In the genomic region with DNA sequence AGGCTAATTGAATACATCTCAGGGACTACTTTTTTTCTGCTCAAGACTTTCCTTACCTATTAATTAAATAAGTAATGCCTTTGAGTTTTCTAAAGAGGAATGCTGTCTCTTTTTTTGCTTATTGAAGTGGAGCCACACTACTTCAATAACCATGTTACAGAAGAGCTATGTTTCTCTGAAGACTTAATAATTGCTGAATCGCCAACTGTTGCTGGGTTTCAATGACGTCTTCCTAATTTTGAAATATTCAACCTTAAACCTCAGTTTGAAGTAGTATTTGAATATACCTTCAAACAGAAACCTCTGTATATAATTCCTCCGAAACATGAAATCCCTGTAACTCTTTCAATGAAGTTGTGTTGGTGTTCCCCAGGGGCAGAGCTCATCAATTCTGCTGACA, we compare ENCODE assay signal across 25 cellular contexts. TPM values are rescaled to one million over a fixed set of nuclear protein-coding genes. Genes with fewer than 3 reads are reported as not detected.
DNase-seq lines count a peak whose midpoint lies in the region; TF ChIP-seq lines count a peak whose summit lies in the region.
"Had no signal": no experiment of that assay in that cellular context is flagged by ENCODE, and none has a peak within 500 bp of the region (broad histone marks: within the 10 kb centered on the region; RNA-seq: fewer than 3 reads in every experiment).

No MANE protein-coding gene starts in this region.

- H3K27me3 ChIP-seq in MM.1S (replicated peaks; ENCODE audit: insufficient read depth, low read length): no peaks in the 10 kb centered on the region
- H3K27me3 ChIP-seq: BE2C, BLaER1 had no signal

- no peaks in the 10 kb centered on the region for H3K27me3 Mint-ChIP-seq in neural crest cell (ENCODE audit: low read depth)
- H3K27me3 Mint-ChIP-seq: CD4-positive, alpha-beta memory T cell; CD4-positive, CD25-positive, alpha-beta regulatory T cell; CD8-positive, alpha-beta memory T cell had no signal

- H3K9ac ChIP-seq in MM.1S (ENCODE audit: low read length): no peak overlapping the region
- H3K9ac ChIP-seq: BLaER1 had no signal

- TF ChIP-seq CTCF in MM.1S (IDR thresholded peaks at IDR 0.05; ENCODE audit: low read length) (no peak), neural crest cell (conservative IDR thresholded peaks at IDR 0.05) (no peak), GM13976 (IDR thresholded peaks at IDR 0.05; ENCODE audit: borderline replicate concordance, control extremely low read depth, extremely low read depth, insufficient read depth, missing control alignments) (no peak)

- no peak overlapping the region for H3K4me3 Mint-ChIP-seq in neural crest cell
- H3K4me3 Mint-ChIP-seq: CD14-positive monocyte; CD4-positive, alpha-beta memory T cell; CD4-positive, CD25-positive, alpha-beta regulatory T cell; CD8-positive, alpha-beta memory T cell had no signal

- no peaks in the 10 kb centered on the region for H3K9me3 ChIP-seq in MM.1S (replicated peaks; ENCODE audit: insufficient read depth, low read length)
- H3K9me3 ChIP-seq: BE2C, BLaER1 had no signal

- H3K27ac Mint-ChIP-seq in neural crest cell (ENCODE audit: unreplicated experiment): peak overlapping the region; percentile 54
- H3K27ac Mint-ChIP-seq: CD14-positive monocyte; CD4-positive, alpha-beta memory T cell; CD4-positive, CD25-positive, alpha-beta regulatory T cell; CD8-positive, alpha-beta memory T cell had no signal

- no peak overlapping the region for H2AFZ ChIP-seq in MM.1S (ENCODE audit: low read length)

- H3K4me3 ChIP-seq in MM.1S (ENCODE audit: low read length): no peak overlapping the region
- H3K4me3 ChIP-seq: BLaER1, GM12878 had no signal

- H3K4me1 Mint-ChIP-seq in neural crest cell: peaks cover 7% of the 10 kb centered on the region
- H3K4me1 Mint-ChIP-seq: CD14-positive monocyte; CD4-positive, alpha-beta memory T cell; CD4-positive, CD25-positive, alpha-beta regulatory T cell; CD8-positive, alpha-beta memory T cell had no signal

- H4K20me1 ChIP-seq in MM.1S (ENCODE audit: insufficient read depth, low read length): no peaks in the 10 kb centered on the region
- H4K20me1 ChIP-seq: BLaER1 had no signal

- H3K79me2 ChIP-seq in MM.1S (ENCODE audit: low read length): no peaks in the 10 kb centered on the region

- H3K9me2 ChIP-seq in MM.1S (replicated peaks; ENCODE audit: insufficient read depth, low read length): no peaks in the 10 kb centered on the region

- in situ Hi-C loops in GM13976 (cut with MboI; ENCODE audit: low sequenced_read_pairs, unreplicated experiment): no loop called here

- H3K4me1 ChIP-seq in MM.1S (ENCODE audit: low read length): peaks cover 22% of the 10 kb centered on the region
- H3K4me1 ChIP-seq: BLaER1 had no signal

- DNase-seq in NCI-H2227 treated with DMSO at 0.1 percent for 48 hours (lab: John Stamatoyannopoulos, UW) (peak; percentile 12), NCI-H2227 (lab: John Stamatoyannopoulos, UW; ENCODE audit: unreplicated experiment) (no peak), MM.1S (no peak), neural crest cell (ENCODE audit: low read depth, low spot score) (no peak), GM13976 (ENCODE audit: low spot score) (no peak)
- no peak for DNase-seq in activated CD4-positive, alpha-beta T cell treated with anti-CD3 and anti-CD28 coated beads for 1 hour
- no peak for DNase-seq in activated CD4-positive, CD25-positive, alpha-beta regulatory T cell (lab: John Stamatoyannopoulos, UW)
- DNase-seq: ACHN; BE2C; C1 segment of cervical spinal cord; CD4-positive, alpha-beta memory T cell; CD4-positive, CD25-positive, alpha-beta regulatory T cell; CD8-positive, alpha-beta memory T cell; COR-L47; DMS 273 treated with DMSO at 0.1 percent for 48 hours; DMS153; DMS53; DMS79; DND-41; EL; GDM1 had no signal

- H3K27ac ChIP-seq in MM.1S (ENCODE audit: low read length): 0 out of 2 replicates have a peak overlapping the region, but pooled peaks have one; percentile 2
- H3K27ac ChIP-seq: 22Rv1, BLaER1 had no signal

- no peaks in the 10 kb centered on the region for H3K36me3 ChIP-seq in MM.1S (replicated peaks; ENCODE audit: insufficient read depth, low read length)
- H3K36me3 ChIP-seq: BE2C, BLaER1 had no signal

- H3K36me3 Mint-ChIP-seq in neural crest cell (ENCODE audit: low read depth): no peaks in the 10 kb centered on the region
- H3K36me3 Mint-ChIP-seq: CD14-positive monocyte; CD4-positive, alpha-beta memory T cell; CD4-positive, CD25-positive, alpha-beta regulatory T cell; CD8-positive, alpha-beta memory T cell had no signal

- H3K9me3 Mint-ChIP-seq in neural crest cell: no peaks in the 10 kb centered on the region
- H3K9me3 Mint-ChIP-seq: CD4-positive, alpha-beta memory T cell; CD4-positive, CD25-positive, alpha-beta regulatory T cell had no signal

- H3K4me2 ChIP-seq in MM.1S (ENCODE audit: low read depth, low read length): peak overlapping the region; percentile 23; the same call in 1 of the 2 replicates
- H3K4me2 ChIP-seq: BLaER1 had no signal

- no peaks in the 10 kb centered on the region for H3F3A ChIP-seq in MM.1S (ENCODE audit: insufficient read depth, low read length)

RNA-seq across cellular contexts. Expression of a gene that starts 21.0 kb away (rescaled TPM):
- total RNA-seq in neural crest cell: 17.6 and 18.3 TPM in 2 replicates
- total RNA-seq: CD4-positive, CD25-positive, alpha-beta regulatory T cell had no signal
